Comparison of ENCODE assay signal across 9 cellular contexts in genomic region chr21:32414579-32415358, GRCh38. TPM values are rescaled to one million over a fixed set of nuclear protein-coding genes. Genes with fewer than 3 reads are reported as not detected.
A peak's percentile ranks its signal among the peaks of the same experiment; 100 is the strongest.
DNase-seq lines count a peak whose midpoint lies in the region; ATAC-seq, FAIRE-seq and TF ChIP-seq lines count a peak whose summit lies in the region.
"Had no signal": no experiment of that assay in that cellular context is flagged by ENCODE, and none has a peak within 500 bp of the region (broad histone marks: within the 10 kb centered on the region; RNA-seq: fewer than 3 reads in every experiment).

No MANE protein-coding gene starts in this region.

- peaks cover 30 to 57% of the 10 kb centered on the region in 2 experiments; a peak in 4 of 5 replicates for H3K27me3 ChIP-seq in K562 (ENCODE audit: control insufficient read depth in 2 of 2, insufficient read depth in 2 of 2, low read length in 2 of 2)
- peaks cover 5 to 27% of the 10 kb centered on the region in 2 experiments for H3K27me3 ChIP-seq in HepG2 (ENCODE audit: control insufficient read depth in 1 of 2, insufficient read depth in 2 of 2, low read length in 2 of 2)
- H3K27me3 ChIP-seq in MG63, result no peaks in the 10 kb centered on the region

- BruUV-seq in K562 (replicated peaks; lab: Mats Ljungman, UMichigan) (no TSS peak), HepG2 (replicated peaks; lab: Mats Ljungman, UMichigan) (no TSS peak)

- 5% methylated on average over 8 of the region's 8 CpGs for WGBS in K562 (ENCODE audit: insufficient coverage, low coverage, missing lambda C conversion rate)
- WGBS in HepG2 (ENCODE audit: low lambda C conversion rate), result 73% methylated on average over 8 of the region's 8 CpGs

- H3K9ac ChIP-seq in K562 (ENCODE audit: insufficient read depth in 1 of 2, low read depth in 2 of 2, low read length in 2 of 2), result no peak overlapping the region
- H3K9ac ChIP-seq in HepG2 (ENCODE audit: insufficient read depth, low read depth, low read length), result no peak overlapping the region

- no peaks in the 10 kb centered on the region for H3K9me3 ChIP-seq in K562 (replicated peaks; ENCODE audit: control insufficient read depth, insufficient read depth, low read depth, low read length)
- no peaks in the 10 kb centered on the region for H3K9me3 ChIP-seq in HepG2 (ENCODE audit: low read length)
- H3K9me3 ChIP-seq in MG63, result no peaks in the 10 kb centered on the region

- H2AFZ ChIP-seq in K562 (ENCODE audit: low read depth, low read length) (no peak overlapping the region; the same call in 1 of the 2 replicates), HepG2 (ENCODE audit: low read length) (no peak overlapping the region)

- TF ChIP-seq CTCF in natural killer cell (IDR thresholded peaks at IDR 0.05) (no peak), K562 (IDR thresholded peaks at IDR 0.05 in 2 of 3, conservative IDR thresholded peaks at IDR 0.05 in 1 of 3; ENCODE audit: insufficient read depth in 2 of 3, low read depth in 1 of 3, low read length in 3 of 3) (peak; percentile 36 to 59 (median 50); a peak in 5 of 6 replicates), HepG2 (CRISPR knock-in tag; IDR thresholded peaks at IDR 0.05) (peak; percentile 50)

- TF ChIP-seq POLR2A in K562 (conservative IDR thresholded peaks at IDR 0.05) (no peak), HepG2 (IDR thresholded peaks at IDR 0.05; ENCODE audit: insufficient read depth in 1 of 2, low read depth in 2 of 2, low read length in 2 of 2) (no peak)

- DNase-seq in natural killer cell, result no peak
- DNase-seq in natural killer cell treated with Interleukin-12 subunit alpha and Interleukin-12 subunit beta and Interleukin-15 and Interleukin-18, amount 100 ng/mL, for 72 hours (ENCODE audit: low spot score), result no peak
- DNase-seq in K562 (ENCODE audit: extremely low read depth in 1 of 4, low spot score in 3 of 4), result peak in 1 of 4 experiments; percentile 22
- DNase-seq in HepG2 (ENCODE audit: low spot score), result no peak
- no peak for DNase-seq in SIG-M5 treated with dmso at 0.1 percent for 504 hours (lab: John Stamatoyannopoulos, UW; ENCODE audit: unreplicated experiment)
- DNase-seq in MG63, result no peak
- DNase-seq in COLO829 (ENCODE audit: low spot score), result no peak
- DNase-seq in HPDE6-E6E7 (ENCODE audit: extremely low spot score), result no peak
- DNase-seq: islet precursor cell had no signal

- peak overlapping the region; percentile 3 for H3K4me3 Mint-ChIP-seq in natural killer cell
- no peak overlapping the region for H3K4me3 Mint-ChIP-seq in natural killer cell treated with Interleukin-12 subunit alpha and Interleukin-12 subunit beta and Interleukin-15 and Interleukin-18, amount 100 ng/mL, for 72 hours

- H3K79me2 ChIP-seq in K562 (ENCODE audit: control insufficient read depth, insufficient read depth, low read length), result no peaks in the 10 kb centered on the region
- no peaks in the 10 kb centered on the region for H3K79me2 ChIP-seq in HepG2 (ENCODE audit: insufficient read depth, low read length)

- no peak overlapping the region for H3K27ac ChIP-seq in K562 (ENCODE audit: extremely low read depth, low read depth, low read length)
- H3K27ac ChIP-seq in HepG2 (ENCODE audit: extremely low read length, insufficient read depth, low read length), result no peak overlapping the region

- no peak overlapping the region for H3K4me2 ChIP-seq in K562 (ENCODE audit: insufficient read depth, low read length)
- H3K4me2 ChIP-seq in HepG2 (ENCODE audit: low read depth, low read length), result no peak overlapping the region

- H3K4me1 ChIP-seq in K562 (replicated peaks in 1 of 2; ENCODE audit: control insufficient read depth in 2 of 2, insufficient read depth in 2 of 2, low read length in 2 of 2) (peaks cover 2 to 22% of the 10 kb centered on the region in 2 experiments; a peak in 4 of 5 replicates), HepG2 (ENCODE audit: insufficient read depth, low read length) (peaks cover 19% of the 10 kb centered on the region)

- intact Hi-C loops in natural killer cell (cut with micrococcal nuclease), result loop anchor here (10.0 kb wide), 1 partner anchor 80 kb away; no protein-coding TSS in a partner anchor
- intact Hi-C loops in K562 (cut with micrococcal nuclease), result no loop called here
- intact Hi-C loops in HepG2 (cut with micrococcal nuclease; ENCODE audit: unreplicated experiment), result loop anchor here (2.0 to 10.0 kb wide), 2 partner anchors 154 to 910 kb away; no protein-coding TSS in a partner anchor

- TF ChIP-seq EP300 in K562 (IDR thresholded peaks at IDR 0.05; ENCODE audit: low read length) (no peak), HepG2 (IDR thresholded peaks at IDR 0.05; ENCODE audit: low read depth in 2 of 2, low read length in 2 of 2) (no peak), HepG2 (CRISPR knock-in tag; IDR thresholded peaks at IDR 0.05; ENCODE audit: borderline replicate concordance) (no peak)

- H3K4me3 ChIP-seq in K562, result no peak overlapping the region
- no peak overlapping the region for H3K4me3 ChIP-seq in HepG2 (replicated peaks in 1 of 3; ENCODE audit: insufficient read depth in 1 of 3, low read depth in 2 of 3, low read length in 3 of 3)
- H3K4me3 ChIP-seq in MG63, result no peak overlapping the region

- H3K9me3 Mint-ChIP-seq in natural killer cell, result no peaks in the 10 kb centered on the region
- no peaks in the 10 kb centered on the region for H3K9me3 Mint-ChIP-seq in natural killer cell treated with Interleukin-12 subunit alpha and Interleukin-12 subunit beta and Interleukin-15 and Interleukin-18, amount 100 ng/mL, for 72 hours

- TF ChIP-seq RAD21 in K562 (CRISPR knock-in tag; conservative IDR thresholded peaks at IDR 0.05 in 1 of 2, IDR thresholded peaks at IDR 0.05 in 1 of 2) (peak; percentile 49 to 71), HepG2 (CRISPR knock-in tag; IDR thresholded peaks at IDR 0.05) (no peak)

- H3K27me3 Mint-ChIP-seq in natural killer cell (ENCODE audit: low read depth in 2 of 2), result peaks cover 0 to 2% of the 10 kb centered on the region in 2 donors
- H3K27me3 Mint-ChIP-seq in natural killer cell treated with Interleukin-12 subunit alpha and Interleukin-12 subunit beta and Interleukin-15 and Interleukin-18, amount 100 ng/mL, for 72 hours, result no peaks in the 10 kb centered on the region

- FAIRE-seq in K562 (lab: Jason Lieb, UNC) (peak; percentile 32), HepG2 (lab: Jason Lieb, UNC) (no peak)

- H3K36me3 Mint-ChIP-seq in natural killer cell, result no peaks in the 10 kb centered on the region
- no peaks in the 10 kb centered on the region for H3K36me3 Mint-ChIP-seq in natural killer cell treated with Interleukin-12 subunit alpha and Interleukin-12 subunit beta and Interleukin-15 and Interleukin-18, amount 100 ng/mL, for 72 hours

- ATAC-seq in natural killer cell (no peak), K562 (no peak), HepG2 (no peak)
- ATAC-seq in natural killer cell treated with Interleukin-12 subunit alpha and Interleukin-12 subunit beta and Interleukin-15 and Interleukin-18, amount 100 ng/mL, for 72 hours, result no peak

- POLR2A ChIA-PET in K562 (lab: Yijun Ruan, JAX), result interaction anchor here (0.7 kb wide), 1 partner anchor 186 kb away, joined by 3 read pairs; no protein-coding TSS in a partner anchor
- POLR2A ChIA-PET in HepG2 (lab: Yijun Ruan, JAX), result no interaction called here

- in situ Hi-C loops in K562 (cut with MboI), result no loop called here
- in situ Hi-C loops in HepG2 (cut with HindIII; ENCODE audit: extremely low pct_ligation_motif_present, low pct_unique_long_range_greater_than_20kb), result loop anchor here (5.0 kb wide), 1 partner anchor 178 kb away; no protein-coding TSS in a partner anchor

- peak overlapping the region; percentile 41 to 80 for H3K27ac Mint-ChIP-seq in natural killer cell
- H3K27ac Mint-ChIP-seq in natural killer cell treated with Interleukin-12 subunit alpha and Interleukin-12 subunit beta and Interleukin-15 and Interleukin-18, amount 100 ng/mL, for 72 hours, result no peak overlapping the region

- no peaks in the 10 kb centered on the region for H3K9me1 ChIP-seq in K562 (ENCODE audit: control insufficient read depth, insufficient read depth, low read length)

- CTCF ChIA-PET in K562 (lab: Yijun Ruan, JAX; ENCODE audit: low intra/inter-chr PET ratio), result no interaction called here
- CTCF ChIA-PET in HepG2 (lab: Yijun Ruan, JAX; ENCODE audit: low intra/inter-chr PET ratio, low total read pairs), result interaction anchor here (1.6 kb wide), 1 partner anchor 186 kb away, joined by 5 read pairs; no protein-coding TSS in a partner anchor

- H3K36me3 ChIP-seq in K562 (ENCODE audit: control insufficient read depth, insufficient read depth, low read length), result no peaks in the 10 kb centered on the region
- H3K36me3 ChIP-seq in HepG2 (replicated peaks in 1 of 2; ENCODE audit: control insufficient read depth in 1 of 2, insufficient read depth in 2 of 2, low read length in 2 of 2), result no peaks in the 10 kb centered on the region
- no peaks in the 10 kb centered on the region for H3K36me3 ChIP-seq in MG63

- H3K4me1 Mint-ChIP-seq in natural killer cell, result peaks cover 42 to 53% of the 10 kb centered on the region in 2 donors
- peaks cover 28 to 29% of the 10 kb centered on the region in 2 donors for H3K4me1 Mint-ChIP-seq in natural killer cell treated with Interleukin-12 subunit alpha and Interleukin-12 subunit beta and Interleukin-15 and Interleukin-18, amount 100 ng/mL, for 72 hours (ENCODE audit: low read depth in 2 of 2)

- H4K20me1 ChIP-seq in K562 (replicated peaks; ENCODE audit: control insufficient read depth, insufficient read depth, low read length), result no peaks in the 10 kb centered on the region
- H4K20me1 ChIP-seq in HepG2 (ENCODE audit: insufficient read depth, low read length), result no peaks in the 10 kb centered on the region

RNA-seq across cellular contexts. Expression of gene EVA1C, which starts 2.3 kb away (rescaled TPM):
- total RNA-seq in natural killer cell, result 10 to 100 TPM; 14.7 to 27.8 (median 15.8) TPM
- 1 to 10 TPM; 1.2 to 4.7 TPM for total RNA-seq in natural killer cell treated with Interleukin-12 subunit alpha and Interleukin-12 subunit beta and Interleukin-15 and Interleukin-18, amount 100 ng/mL, for 72 hours
- total RNA-seq in K562 (2011; cell fraction: chromatin; rRNA removed; ENCODE audit: low replicate concordance), result not detected in 2 replicates
- total RNA-seq in K562 (2011; cell fraction: nucleolus; rRNA removed), result not detected in 2 replicates
- total RNA-seq in K562 (2011; cell fraction: nucleoplasm; rRNA removed), result not detected in 2 replicates
- total RNA-seq in K562 (2014; rRNA removed), result not detected in 2 replicates
- not detected in 2 replicates for total RNA-seq in K562 (2014; rRNA removed; fragmentation: Illumina TruSeq; extraction: Trizol)
- not detected in 2 replicates for total RNA-seq in K562 (2015; rRNA removed; fragmentation: Illumina TruSeq; extraction: Trizol)
- total RNA-seq in K562 (2021), result 0.22 TPM in 1 of 2 replicates, not detected in the other
- polyA plus RNA-seq in K562 (2011; rRNA removed), result not detected in 2 replicates
- polyA plus RNA-seq in K562 (2011; cell fraction: cytosol; rRNA removed), result not detected in 2 replicates
- polyA plus RNA-seq in K562 (2011; cell fraction: nucleus; rRNA removed), result not detected in 2 replicates
- not detected in 2 replicates for polyA plus RNA-seq in K562 (2012)
- polyA plus RNA-seq in K562 (2014; fragmentation: Illumina TruSeq; extraction: Trizol), result not detected in 2 replicates
- not detected for polyA plus RNA-seq in K562 (2014; fragmentation: Nextera tagmentation; extraction: Ambion mirVana)
- polyA plus RNA-seq in K562 (2014; rRNA removed), result not detected in 2 replicates
- polyA minus RNA-seq in K562 (2011; rRNA and poly(A)+ RNA removed), result not detected in 2 replicates
- 1.6 and 2.0 TPM in 2 replicates for polyA minus RNA-seq in K562 (2011; cell fraction: cytosol; rRNA and poly(A)+ RNA removed)
- not detected in 2 replicates for polyA minus RNA-seq in K562 (2011; cell fraction: nucleus; rRNA and poly(A)+ RNA removed)
- 0.29 TPM in 1 of 2 replicates, not detected in the other for total RNA-seq in HepG2 (2016; rRNA removed; fragmentation: Illumina TruSeq; extraction: Trizol)
- not detected in 2 replicates for total RNA-seq in HepG2 (2016; cell fraction: cytosol; rRNA removed; fragmentation: Illumina TruSeq; extraction: Trizol; ENCODE audit: low read depth)
- not detected in 2 replicates for total RNA-seq in HepG2 (2016; cell fraction: insoluble cytoplasmic fraction; rRNA removed; fragmentation: Illumina TruSeq; extraction: Trizol)
- total RNA-seq in HepG2 (2016; cell fraction: membrane; rRNA removed; fragmentation: Illumina TruSeq; extraction: Trizol), result 0.14 TPM in 1 of 2 replicates, not detected in the other
- total RNA-seq in HepG2 (2016; cell fraction: nucleus; rRNA removed; fragmentation: Illumina TruSeq; extraction: Trizol), result not detected in 2 replicates
- polyA plus RNA-seq in HepG2 (2011; rRNA removed), result 0.33 and 0.34 TPM in 2 replicates
- 0.40 and 0.54 TPM in 2 replicates for polyA plus RNA-seq in HepG2 (2011; cell fraction: cytosol; rRNA removed)
- polyA plus RNA-seq in HepG2 (2011; cell fraction: nucleus; rRNA removed), result 0.12 and 0.55 TPM in 2 replicates
- 0.67 and 0.79 TPM in 2 replicates for polyA plus RNA-seq in HepG2 (2012)
- 0.09 TPM in 1 of 2 replicates, not detected in the other for polyA plus RNA-seq in HepG2 (2016; cell fraction: cytosol; fragmentation: Illumina TruSeq; extraction: Trizol; ENCODE audit: low read depth)
- not detected in 2 replicates for polyA plus RNA-seq in HepG2 (2016; cell fraction: insoluble cytoplasmic fraction; fragmentation: Illumina TruSeq; extraction: Trizol; ENCODE audit: low read depth)
- polyA plus RNA-seq in HepG2 (2016; cell fraction: membrane; fragmentation: Illumina TruSeq; extraction: Trizol; ENCODE audit: low read depth), result 0.22 TPM in 1 of 2 replicates, not detected in the other
- polyA plus RNA-seq in HepG2 (2016; cell fraction: nucleus; fragmentation: Illumina TruSeq; extraction: Trizol; ENCODE audit: insufficient read depth, low read depth), result not detected in 2 replicates
- polyA minus RNA-seq in HepG2 (2011; rRNA and poly(A)+ RNA removed; ENCODE audit: low replicate concordance), result 1.4 and 58.2 TPM in 2 replicates
- polyA minus RNA-seq in HepG2 (2011; cell fraction: cytosol; rRNA and poly(A)+ RNA removed), result not detected in 2 replicates
- polyA minus RNA-seq in HepG2 (2011; cell fraction: nucleus; rRNA and poly(A)+ RNA removed), result 0.52 TPM in 1 of 2 replicates, not detected in the other
- not detected in 2 replicates for total RNA-seq in MG63 (2014; rRNA removed; shearing (Covaris generic); ENCODE audit: low replicate concordance)

RNA-seq across cellular contexts. Expression of gene URB1, which starts 22.0 kb away (rescaled TPM):
- total RNA-seq in natural killer cell, result 1 to 10 TPM; 6.1 to 7.8 (median 7.5) TPM
- 10 to 100 TPM; 21.9 to 56.0 TPM for total RNA-seq in natural killer cell treated with Interleukin-12 subunit alpha and Interleukin-12 subunit beta and Interleukin-15 and Interleukin-18, amount 100 ng/mL, for 72 hours
- 87.7 and 116 TPM in 2 replicates for total RNA-seq in K562 (2011; cell fraction: chromatin; rRNA removed; ENCODE audit: low replicate concordance)
- 77.1 and 89.9 TPM in 2 replicates for total RNA-seq in K562 (2011; cell fraction: nucleolus; rRNA removed)
- total RNA-seq in K562 (2011; cell fraction: nucleoplasm; rRNA removed), result 74.4 and 81.8 TPM in 2 replicates
- 26.7 and 34.9 TPM in 2 replicates for total RNA-seq in K562 (2014; rRNA removed)
- 23.3 and 26.1 TPM in 2 replicates for total RNA-seq in K562 (2014; rRNA removed; fragmentation: Illumina TruSeq; extraction: Trizol)
- total RNA-seq in K562 (2015; rRNA removed; fragmentation: Illumina TruSeq; extraction: Trizol), result 26.2 and 28.5 TPM in 2 replicates
- 51.9 and 53.6 TPM in 2 replicates for total RNA-seq in K562 (2021)
- 10.6 and 15.0 TPM in 2 replicates for polyA plus RNA-seq in K562 (2011; rRNA removed)
- 8.2 and 11.3 TPM in 2 replicates for polyA plus RNA-seq in K562 (2011; cell fraction: cytosol; rRNA removed)
- polyA plus RNA-seq in K562 (2011; cell fraction: nucleus; rRNA removed), result 24.6 and 51.6 TPM in 2 replicates
- polyA plus RNA-seq in K562 (2012), result 13.5 and 22.2 TPM in 2 replicates
- polyA plus RNA-seq in K562 (2014; fragmentation: Illumina TruSeq; extraction: Trizol), result 21.5 and 23.0 TPM in 2 replicates
- 1 to 10 TPM in 1 of 2 experiments, under 1 TPM in 1; 0.97 to 1.4 TPM for polyA plus RNA-seq in K562 (2014; fragmentation: Nextera tagmentation; extraction: Ambion mirVana)
- 15.8 and 17.4 TPM in 2 replicates for polyA plus RNA-seq in K562 (2014; rRNA removed)
- polyA minus RNA-seq in K562 (2011; rRNA and poly(A)+ RNA removed), result 38.5 and 45.9 TPM in 2 replicates
- 34.2 and 36.6 TPM in 2 replicates for polyA minus RNA-seq in K562 (2011; cell fraction: cytosol; rRNA and poly(A)+ RNA removed)
- 57.2 and 58.4 TPM in 2 replicates for polyA minus RNA-seq in K562 (2011; cell fraction: nucleus; rRNA and poly(A)+ RNA removed)
- total RNA-seq in HepG2 (2016; rRNA removed; fragmentation: Illumina TruSeq; extraction: Trizol), result 13.5 and 16.7 TPM in 2 replicates
- total RNA-seq in HepG2 (2016; cell fraction: cytosol; rRNA removed; fragmentation: Illumina TruSeq; extraction: Trizol; ENCODE audit: low read depth), result 2.1 TPM in 2 replicates
- total RNA-seq in HepG2 (2016; cell fraction: insoluble cytoplasmic fraction; rRNA removed; fragmentation: Illumina TruSeq; extraction: Trizol), result 13.4 and 17.6 TPM in 2 replicates
- 3.8 and 5.4 TPM in 2 replicates for total RNA-seq in HepG2 (2016; cell fraction: membrane; rRNA removed; fragmentation: Illumina TruSeq; extraction: Trizol)
- total RNA-seq in HepG2 (2016; cell fraction: nucleus; rRNA removed; fragmentation: Illumina TruSeq; extraction: Trizol), result 31.3 and 34.7 TPM in 2 replicates
- 4.5 and 5.8 TPM in 2 replicates for polyA plus RNA-seq in HepG2 (2011; rRNA removed)
- 2.6 and 2.7 TPM in 2 replicates for polyA plus RNA-seq in HepG2 (2011; cell fraction: cytosol; rRNA removed)
- 12.4 and 12.6 TPM in 2 replicates for polyA plus RNA-seq in HepG2 (2011; cell fraction: nucleus; rRNA removed)
- 7.4 and 8.5 TPM in 2 replicates for polyA plus RNA-seq in HepG2 (2012)
- polyA plus RNA-seq in HepG2 (2016; cell fraction: cytosol; fragmentation: Illumina TruSeq; extraction: Trizol; ENCODE audit: low read depth), result 0.38 and 0.41 TPM in 2 replicates
- polyA plus RNA-seq in HepG2 (2016; cell fraction: insoluble cytoplasmic fraction; fragmentation: Illumina TruSeq; extraction: Trizol; ENCODE audit: low read depth), result 5.2 and 6.4 TPM in 2 replicates
- polyA plus RNA-seq in HepG2 (2016; cell fraction: membrane; fragmentation: Illumina TruSeq; extraction: Trizol; ENCODE audit: low read depth), result 0.81 and 1.0 TPM in 2 replicates
- polyA plus RNA-seq in HepG2 (2016; cell fraction: nucleus; fragmentation: Illumina TruSeq; extraction: Trizol; ENCODE audit: insufficient read depth, low read depth), result 18.2 and 19.9 TPM in 2 replicates
- polyA minus RNA-seq in HepG2 (2011; rRNA and poly(A)+ RNA removed; ENCODE audit: low replicate concordance), result 19.4 and 24.1 TPM in 2 replicates
- 7.3 and 7.6 TPM in 2 replicates for polyA minus RNA-seq in HepG2 (2011; cell fraction: cytosol; rRNA and poly(A)+ RNA removed)
- polyA minus RNA-seq in HepG2 (2011; cell fraction: nucleus; rRNA and poly(A)+ RNA removed), result 29.5 and 29.8 TPM in 2 replicates
- 14.1 and 15.9 TPM in 2 replicates for total RNA-seq in MG63 (2014; rRNA removed; shearing (Covaris generic); ENCODE audit: low replicate concordance)

Comparison
In these comparisons a context has a peak if more than half of its experiments do, and no peak if none do; other contexts are left out.
1. H3K27ac Mint-ChIP-seq: peak in natural killer cell (2 of 2); none in natural killer cell treated with Interleukin-12 subunit alpha and Interleukin-12 subunit beta and Interleukin-15 and Interleukin-18, amount 100 ng/mL, for 72 hours (0 of 2).